In genomic region chr3:192445768-192446644, GRCh38 we compare ENCODE assay signal across 12 cellular contexts.
DNase-seq lines count a peak whose midpoint lies in the region; ATAC-seq and TF ChIP-seq lines count a peak whose summit lies in the region.
"Had no signal": no experiment of that assay in that cellular context is flagged by ENCODE, and none has a peak within 500 bp of the region (broad histone marks: within the 10 kb centered on the region; RNA-seq: fewer than 3 reads in every experiment).

No MANE protein-coding gene starts in this region.

- peak overlapping the region; percentile 63 for H3K27ac Mint-ChIP-seq in type B pancreatic cell
- H3K27ac Mint-ChIP-seq in effector memory CD8-positive, alpha-beta T cell: no peak overlapping the region
- H3K27ac Mint-ChIP-seq: naive B cell had no signal

- TF ChIP-seq CTCF in type B pancreatic cell (conservative IDR thresholded peaks at IDR 0.05): no peak

- no peaks in the 10 kb centered on the region for H3K36me3 Mint-ChIP-seq in type B pancreatic cell
- no peaks in the 10 kb centered on the region for H3K36me3 Mint-ChIP-seq in effector memory CD8-positive, alpha-beta T cell (ENCODE audit: insufficient read depth)
- H3K36me3 Mint-ChIP-seq: naive B cell had no signal

- H3K9me3 Mint-ChIP-seq in type B pancreatic cell: no peaks in the 10 kb centered on the region
- no peaks in the 10 kb centered on the region for H3K9me3 Mint-ChIP-seq in effector memory CD8-positive, alpha-beta T cell
- H3K9me3 Mint-ChIP-seq: naive B cell had no signal

- no peak overlapping the region for H3K4me3 Mint-ChIP-seq in type B pancreatic cell
- H3K4me3 Mint-ChIP-seq in effector memory CD8-positive, alpha-beta T cell: no peak overlapping the region
- H3K4me3 Mint-ChIP-seq: naive B cell had no signal

- peaks cover 13% of the 10 kb centered on the region for H3K4me1 Mint-ChIP-seq in type B pancreatic cell (ENCODE audit: unreplicated experiment)
- H3K4me1 Mint-ChIP-seq in effector memory CD8-positive, alpha-beta T cell (ENCODE audit: low read depth in 2 of 2): no peaks in the 10 kb centered on the region
- H3K4me1 Mint-ChIP-seq: naive B cell had no signal

- ATAC-seq in left cardiac atrium (peak; percentile 51 to 73), HG03342 (IDR thresholded peaks at IDR 0.05; ENCODE audit: unreplicated experiment) (no peak)
- ATAC-seq in effector memory CD8-positive, alpha-beta T cell (replicated peaks): no peak

- intact Hi-C loops in left cardiac atrium (cut with DNase I): loop anchor here in 1 of 2 donors (10.0 kb wide), 2 partner anchors 311 to 1031 kb away; no protein-coding TSS in a partner anchor

- peaks cover 80% of the 10 kb centered on the region for H3K27me3 Mint-ChIP-seq in type B pancreatic cell
- H3K27me3 Mint-ChIP-seq in effector memory CD8-positive, alpha-beta T cell: peaks cover 0 to 7% of the 10 kb centered on the region in 2 donors

- DNase-seq in NCI-H2171 treated with DMSO at 0.1 percent for 48 hours (lab: John Stamatoyannopoulos, UW) (peak; percentile 51), NCI-H2171 (lab: John Stamatoyannopoulos, UW) (no peak), NCI-H774 (lab: John Stamatoyannopoulos, UW) (peak; percentile 75), left cardiac atrium (peak; percentile 26), type B pancreatic cell (ENCODE audit: extremely low spot score, unreplicated experiment) (no peak)
- no peak for DNase-seq in activated CD4-positive, alpha-beta T cell treated with anti-CD3 and anti-CD28 coated beads, Interleukin-2, amount 50 U/mL, for 1 hour
- no peak for DNase-seq in effector memory CD8-positive, alpha-beta T cell
- DNase-seq: 8988T, amniotic stem cell, naive B cell, SHP77 had no signal

Comparison
In these comparisons a context has a peak if more than half of its experiments do, and no peak if none do; other contexts are left out.
1. DNase-seq: peak in NCI-H2171 treated with DMSO at 0.1 percent for 48 hours (single experiment), NCI-H774 (single experiment) and left cardiac atrium (single experiment); none in NCI-H2171 (single experiment), type B pancreatic cell (single experiment), activated CD4-positive, alpha-beta T cell treated with anti-CD3 and anti-CD28 coated beads, Interleukin-2, amount 50 U/mL, for 1 hour (single experiment) and effector memory CD8-positive, alpha-beta T cell (0 of 3).
2. ATAC-seq: peak in left cardiac atrium (2 of 2); none in effector memory CD8-positive, alpha-beta T cell (single experiment) and HG03342 (single experiment).